11 cellular contexts compared by ENCODE assay signal in genomic region chr7:118040562-118040961, GRCh38.
DNase-seq lines count a peak whose midpoint lies in the region; ATAC-seq, FAIRE-seq and TF ChIP-seq lines count a peak whose summit lies in the region.
"Had no signal": no experiment of that assay in that cellular context is flagged by ENCODE, and none has a peak within 500 bp of the region (broad histone marks: within the 10 kb centered on the region; RNA-seq: fewer than 3 reads in every experiment).

No MANE protein-coding gene starts in this region.

- POLR2A ChIA-PET in GM12878 (lab: Charles Lee): no interaction called here

- no peak for TF ChIP-seq CTCF in GM12878 (IDR thresholded peaks at IDR 0.05 in 2 of 3, conservative IDR thresholded peaks at IDR 0.05 in 1 of 3; ENCODE audit: control insufficient read depth in 2 of 3, extremely low read depth in 1 of 3, insufficient read depth in 1 of 3, low read depth in 3 of 3, low read length in 3 of 3)
- no peak for TF ChIP-seq CTCF in esophagus squamous epithelium (IDR thresholded peaks at IDR 0.05)

- H3K27me3 ChIP-seq in GM12878 (replicated peaks in 1 of 2; ENCODE audit: control insufficient read depth in 2 of 2, insufficient read depth in 2 of 2, low read length in 1 of 2): no peaks in the 10 kb centered on the region
- no peaks in the 10 kb centered on the region for H3K27me3 ChIP-seq in esophagus squamous epithelium

- H2AFZ ChIP-seq in GM12878 (ENCODE audit: control insufficient read depth, low read depth, low read length): no peak overlapping the region

- no peak overlapping the region; the same call in 1 of the 2 replicates for H3K27ac ChIP-seq in GM12878 (ENCODE audit: control insufficient read depth, insufficient read depth)
- no peak overlapping the region for H3K27ac ChIP-seq in esophagus squamous epithelium

- in situ Hi-C loops in GM12878 (cut with MboI): no loop called here

- RAD21 ChIA-PET in GM12878 (lab: Charles Lee; ENCODE audit: unreplicated experiment): interaction anchor here (1.1 to 1.3 kb wide), 2 partner anchors 24 to 581 kb away, joined by 3 read pairs; no protein-coding TSS in a partner anchor

- H3K36me3 ChIP-seq in GM12878 (ENCODE audit: control insufficient read depth in 2 of 2, insufficient read depth in 2 of 2, low read length in 1 of 2) (no peaks in the 10 kb centered on the region), esophagus squamous epithelium (no peaks in the 10 kb centered on the region)

- H3K9me3 ChIP-seq in GM12878 (replicated peaks; ENCODE audit: control insufficient read depth, insufficient read depth, low read length): no peaks in the 10 kb centered on the region
- no peaks in the 10 kb centered on the region for H3K9me3 ChIP-seq in esophagus squamous epithelium

- no peak for FAIRE-seq in GM12878 (lab: Jason Lieb, UNC)

- H3K4me1 ChIP-seq in GM12878 (ENCODE audit: control insufficient read depth, insufficient read depth, low read length): peaks cover 6% of the 10 kb centered on the region; the same call in 1 of the 2 replicates
- peaks cover 0 to 7% (median 0%) of the 10 kb centered on the region in 3 donors for H3K4me1 ChIP-seq in esophagus squamous epithelium

- H3K4me3 ChIP-seq in GM12878 (no peak overlapping the region), esophagus squamous epithelium (no peak overlapping the region)

- intact Hi-C loops in GM12878 (cut with micrococcal nuclease; ENCODE audit: unreplicated experiment) (loop anchor here (5.0 kb wide), 1 partner anchor 142 kb away; the partner anchor contains the start of gene LSM8), esophagus squamous epithelium (cut with DNase I) (no loop called here)

- TF ChIP-seq RAD21 in GM12878 (IDR thresholded peaks at IDR 0.05; ENCODE audit: insufficient read depth, low read depth, low read length): no peak

- H3K4me2 ChIP-seq in GM12878 (ENCODE audit: control insufficient read depth, insufficient read depth): no peak overlapping the region

- no peak overlapping the region for H3K9ac ChIP-seq in GM12878 (ENCODE audit: control insufficient read depth, insufficient read depth, low read length)

- CTCF ChIA-PET in GM12878 (lab: Yijun Ruan, JAX): interaction anchor here (0.7 to 1.3 kb wide), 3 partner anchors 12 to 81 kb away, joined by 3 read pairs; no protein-coding TSS in a partner anchor

- peak; percentile 62 for ATAC-seq in GM19035 (IDR thresholded peaks at IDR 0.05; ENCODE audit: unreplicated experiment)
- peak; percentile 76 for ATAC-seq in GM21737 (IDR thresholded peaks at IDR 0.05; ENCODE audit: unreplicated experiment)
- ATAC-seq in HG03108 (IDR thresholded peaks at IDR 0.05; ENCODE audit: unreplicated experiment): peak; percentile 79
- peak; percentile 88 for ATAC-seq in GM12878
- ATAC-seq: CD8-positive, alpha-beta T cell had no signal

- H3K79me2 ChIP-seq in GM12878 (ENCODE audit: control insufficient read depth, insufficient read depth, low read length): no peaks in the 10 kb centered on the region

- SMC1A ChIA-PET in GM12878 (lab: Charles Lee; ENCODE audit: uncharacterized antibody, unreplicated experiment): interaction anchor here (0.9 kb wide), 1 partner anchor 150 kb away, joined by 3 read pairs; no protein-coding TSS in a partner anchor

- DNase-seq in GM12878 (ENCODE audit: low read depth, low spot score) (peak; percentile 25), esophagus squamous epithelium (lab: John Stamatoyannopoulos, UW) (no peak), NCI-H2227 treated with DMSO at 0.1 percent for 48 hours (lab: John Stamatoyannopoulos, UW) (no peak), GDM1 (lab: John Stamatoyannopoulos, UW) (no peak)
- DNase-seq: CD8-positive, alpha-beta T cell; Karpas-422; RPMI8226; T1000 had no signal

- WGBS in GM12878 (ENCODE audit: insufficient coverage, insufficient replicate concordance, low lambda C conversion rate, missing lambda C conversion rate): 0% methylated on average over 2 of the region's 2 CpGs
- 69 to 72% methylated on average over 2 of the region's 2 CpGs for WGBS in esophagus squamous epithelium, 2 donors

- no TSS peak for BruUV-seq in GM12878 (replicated peaks; lab: Mats Ljungman, UMichigan)

- no peak for TF ChIP-seq POLR2A in GM12878 (IDR thresholded peaks at IDR 0.05; ENCODE audit: low read depth, low read length)
- TF ChIP-seq POLR2A in esophagus squamous epithelium (IDR thresholded peaks at IDR 0.05): no peak

- TF ChIP-seq EP300 in GM12878 (IDR thresholded peaks at IDR 0.05; ENCODE audit: borderline replicate concordance in 1 of 2, control insufficient read depth in 1 of 2, low read depth in 2 of 2, low read length in 2 of 2): peak; percentile 83 to 88

- H4K20me1 ChIP-seq in GM12878 (ENCODE audit: control insufficient read depth, insufficient read depth): no peaks in the 10 kb centered on the region

TF ChIP-seq in GM12878, 131 proteins besides CTCF, POLR2A, EP300 and RAD21 (continues in another document):
- TF ChIP-seq SPI1 (IDR thresholded peaks at IDR 0.05; ENCODE audit: borderline replicate concordance, insufficient read depth, low read depth, low read length) (peak; percentile 98), RELB (IDR thresholded peaks at IDR 0.05; ENCODE audit: low read depth) (peak; percentile 72; the same call in 1 of the 2 replicates), MLLT1 (IDR thresholded peaks at IDR 0.05) (0 out of 2 replicates have a peak, but pooled peaks have one; percentile 38), BHLHE40 (IDR thresholded peaks at IDR 0.05; ENCODE audit: borderline replicate concordance in 1 of 2, low read depth in 2 of 2, low read length in 1 of 2) (peak; percentile 41 to 42; a peak in 1 of 4 replicates), BACH1 (IDR thresholded peaks at IDR 0.05; ENCODE audit: borderline replicate concordance) (peak; percentile 87; the same call in 1 of the 2 replicates), KDM1A (IDR thresholded peaks at IDR 0.05; ENCODE audit: borderline replicate concordance) (no peak), RUNX3 (IDR thresholded peaks at IDR 0.05; ENCODE audit: low read length) (peak; percentile 70), ZNF622 (IDR thresholded peaks at IDR 0.05) (no peak), ZNF384 (IDR thresholded peaks at IDR 0.05; ENCODE audit: borderline replicate concordance, low read depth, low read length) (peak; percentile 80), REST (IDR thresholded peaks at IDR 0.05; ENCODE audit: low read depth, low read length) (no peak), POU2F2 (IDR thresholded peaks at IDR 0.05; ENCODE audit: borderline replicate concordance, low read depth, low read length) (peak; percentile 24; the same call in 1 of the 3 replicates), DPF2 (IDR thresholded peaks at IDR 0.05) (peak; percentile 94), IKZF1 (conservative IDR thresholded peaks at IDR 0.05) (peak; percentile 63), EZH2 (IDR thresholded peaks at IDR 0.05; ENCODE audit: borderline replicate concordance, control insufficient read depth, low read depth, low read length) (no peak), MTA2 (IDR thresholded peaks at IDR 0.05; ENCODE audit: low read depth) (peak; percentile 100), IRF4 (IDR thresholded peaks at IDR 0.05; ENCODE audit: low read depth, low read length) (0 out of 2 replicates have a peak, but pooled peaks have one; percentile 25)
